Comparison of ENCODE assay signal across 9 cellular contexts in genomic region chr11:96154802-96155520, GRCh38.
DNase-seq lines count a peak whose midpoint lies in the region; ATAC-seq and TF ChIP-seq lines count a peak whose summit lies in the region.
"Had no signal": no experiment of that assay in that cellular context is flagged by ENCODE, and none has a peak within 500 bp of the region (broad histone marks: within the 10 kb centered on the region; RNA-seq: fewer than 3 reads in every experiment).

No MANE protein-coding gene starts in this region.

- TSS peak; percentile 47 for BruUV-seq in mammary epithelial cell (replicated peaks; lab: Mats Ljungman, UMichigan)

- H3K9ac ChIP-seq in mammary epithelial cell (ENCODE audit: insufficient read depth, low read length), result peak overlapping the region; percentile 30

- H2AFZ ChIP-seq in mammary epithelial cell (ENCODE audit: low read depth, low read length), result peak overlapping the region; percentile 25

- H3K9me3 ChIP-seq in mammary epithelial cell (replicated peaks; ENCODE audit: insufficient read depth, low read length), result no peaks in the 10 kb centered on the region
- H3K9me3 ChIP-seq in upper lobe of right lung, result no peaks in the 10 kb centered on the region

- no peaks in the 10 kb centered on the region for H3K9me3 Mint-ChIP-seq in activated naive CD4-positive, alpha-beta T cell treated with anti-CD3 and anti-CD28 coated beads, Interleukin-2, amount 50 U/mL, for 72 hours
- H3K9me3 Mint-ChIP-seq in activated naive CD4-positive, alpha-beta T cell treated with anti-CD3 and anti-CD28 coated beads, Interleukin-2, amount 10 ng/mL, durations not matched to agents 7 days and 5 days, result no peaks in the 10 kb centered on the region

- intact Hi-C loops in mammary epithelial cell (cut with micrococcal nuclease), result loop anchor here (1.0 to 2.0 kb wide), 5 partner anchors 32 to 188 kb away; partner anchors contain the start of gene MAML2
- intact Hi-C loops in upper lobe of right lung (cut with DNase I), result no loop called here

- H3K36me3 Mint-ChIP-seq in activated naive CD4-positive, alpha-beta T cell treated with anti-CD3 and anti-CD28 coated beads, Interleukin-2, amount 50 U/mL, for 72 hours, result peaks cover 0 to 18% of the 10 kb centered on the region in 2 donors
- H3K36me3 Mint-ChIP-seq in activated naive CD4-positive, alpha-beta T cell treated with anti-CD3 and anti-CD28 coated beads, Interleukin-2, amount 10 ng/mL, durations not matched to agents 7 days and 5 days, result peaks cover 22% of the 10 kb centered on the region

- no peak for DNase-seq in activated naive CD4-positive, alpha-beta T cell treated with anti-CD3 and anti-CD28 coated beads, Interleukin-2, amount 50 U/mL, for 72 hours (ENCODE audit: low spot score in 2 of 2)
- no peak for DNase-seq in activated naive CD4-positive, alpha-beta T cell treated with anti-CD3 and anti-CD28 coated beads, Interleukin-2, amount 10 ng/mL, durations not matched to agents 7 days and 5 days
- peak; percentile 24 for DNase-seq in mammary epithelial cell
- peak; percentile 45 for DNase-seq in medulla oblongata (ENCODE audit: extremely low spot score)
- DNase-seq in upper lobe of right lung, result no peak
- DNase-seq in T-helper 9 cell, result no peak
- no peak for DNase-seq in NCI-H510A treated with DMSO at 0.1 percent for 48 hours (lab: John Stamatoyannopoulos, UW)
- DNase-seq: KG1 had no signal

- TF ChIP-seq CTCF in mammary epithelial cell (conservative IDR thresholded peaks at IDR 0.05 in 1 of 2, IDR thresholded peaks at IDR 0.05 in 1 of 2; ENCODE audit: extremely low read depth in 1 of 2, insufficient read depth in 1 of 2, low read depth in 1 of 2, low read length in 2 of 2) (no peak), upper lobe of right lung (IDR thresholded peaks at IDR 0.05) (no peak)

- H4K20me1 ChIP-seq in mammary epithelial cell (ENCODE audit: insufficient read depth, low read length), result no peaks in the 10 kb centered on the region

- no peak overlapping the region for H3K4me3 Mint-ChIP-seq in activated naive CD4-positive, alpha-beta T cell treated with anti-CD3 and anti-CD28 coated beads, Interleukin-2, amount 10 ng/mL, durations not matched to agents 7 days and 5 days

- H3K27ac ChIP-seq in mammary epithelial cell (ENCODE audit: insufficient read depth, low read depth, low read length) (peak overlapping the region; percentile 92), upper lobe of right lung (peak overlapping the region; percentile 72)

- H3K36me3 ChIP-seq in mammary epithelial cell (ENCODE audit: insufficient read depth, low read length) (no peaks in the 10 kb centered on the region), upper lobe of right lung (no peaks in the 10 kb centered on the region)

- H3K4me3 ChIP-seq in mammary epithelial cell (replicated peaks in 1 of 3; ENCODE audit: insufficient read depth in 1 of 3, low read depth in 2 of 3, low read length in 3 of 3) (no peak overlapping the region), upper lobe of right lung (no peak overlapping the region)

- peak overlapping the region; percentile 69 to 78 for H3K27ac Mint-ChIP-seq in activated naive CD4-positive, alpha-beta T cell treated with anti-CD3 and anti-CD28 coated beads, Interleukin-2, amount 50 U/mL, for 72 hours
- H3K27ac Mint-ChIP-seq in activated naive CD4-positive, alpha-beta T cell treated with anti-CD3 and anti-CD28 coated beads, Interleukin-2, amount 10 ng/mL, durations not matched to agents 7 days and 5 days, result no peak overlapping the region

- ATAC-seq in activated naive CD4-positive, alpha-beta T cell treated with anti-CD3 and anti-CD28 coated beads, Interleukin-2, amount 50 U/mL, for 72 hours, result no peak
- ATAC-seq in upper lobe of right lung (no peak), GM18909 (IDR thresholded peaks at IDR 0.05; ENCODE audit: poor library complexity, unreplicated experiment) (no peak)

- peaks cover 53% of the 10 kb centered on the region for H3K4me1 Mint-ChIP-seq in activated naive CD4-positive, alpha-beta T cell treated with anti-CD3 and anti-CD28 coated beads, Interleukin-2, amount 10 ng/mL, durations not matched to agents 7 days and 5 days

- H3K4me2 ChIP-seq in mammary epithelial cell (ENCODE audit: insufficient read depth, low read depth, low read length), result peak overlapping the region; percentile 52

- CTCF ChIA-PET in activated naive CD4-positive, alpha-beta T cell treated with anti-CD3 and anti-CD28 coated beads, Interleukin-2, amount 10 ng/mL, durations not matched to agents 7 days and 5 days (lab: Charles Lee), result interaction anchor here (0.7 to 2.6 kb wide), 5 partner anchors 12 to 305 kb away, joined by 3 to 11 read pairs (median 3); partner anchors contain the start of gene MAML2
- CTCF ChIA-PET in mammary epithelial cell (lab: Charles Lee; ENCODE audit: low non-redundant PET), result interaction anchor here (0.6 to 1.4 kb wide), 3 partner anchors 39 to 99 kb away, joined by 3 to 6 read pairs (median 5); no protein-coding TSS in a partner anchor

- peaks cover 9% of the 10 kb centered on the region for H3K79me2 ChIP-seq in mammary epithelial cell (ENCODE audit: insufficient read depth, low read length)

- dilution Hi-C loops in mammary epithelial cell (cut with HindIII; ENCODE audit: low sequenced_read_pairs), result no loop called here

- 60% methylated on average over 7 of the region's 7 CpGs for WGBS in mammary epithelial cell (ENCODE audit: low coverage, missing lambda C conversion rate)

- in situ Hi-C loops in mammary epithelial cell (cut with MboI; ENCODE audit: low sequenced_read_pairs in 2 of 2), result loop anchor here in 1 of 2 donors (5.0 kb wide), 1 partner anchor 53 kb away; no protein-coding TSS in a partner anchor

- no peaks in the 10 kb centered on the region for H3K27me3 Mint-ChIP-seq in activated naive CD4-positive, alpha-beta T cell treated with anti-CD3 and anti-CD28 coated beads, Interleukin-2, amount 10 ng/mL, durations not matched to agents 7 days and 5 days

- H3K4me1 ChIP-seq in mammary epithelial cell (ENCODE audit: insufficient read depth, low read length), result peaks cover 46% of the 10 kb centered on the region
- peaks cover 41% of the 10 kb centered on the region for H3K4me1 ChIP-seq in upper lobe of right lung

- no peaks in the 10 kb centered on the region for H3K27me3 ChIP-seq in mammary epithelial cell (ENCODE audit: insufficient read depth, low read length)
- no peaks in the 10 kb centered on the region for H3K27me3 ChIP-seq in upper lobe of right lung

Comparison
In these comparisons a context has a peak if more than half of its experiments do, and no peak if none do; other contexts are left out.
1. DNase-seq: peak in mammary epithelial cell (single experiment) and medulla oblongata (single experiment); none in activated naive CD4-positive, alpha-beta T cell treated with anti-CD3 and anti-CD28 coated beads, Interleukin-2, amount 50 U/mL, for 72 hours (0 of 2), activated naive CD4-positive, alpha-beta T cell treated with anti-CD3 and anti-CD28 coated beads, Interleukin-2, amount 10 ng/mL, durations not matched to agents 7 days and 5 days (single experiment), upper lobe of right lung (single experiment), T-helper 9 cell (single experiment) and NCI-H510A treated with DMSO at 0.1 percent for 48 hours (single experiment).